2 cellular contexts compared by ENCODE assay signal in the genomic region with DNA sequence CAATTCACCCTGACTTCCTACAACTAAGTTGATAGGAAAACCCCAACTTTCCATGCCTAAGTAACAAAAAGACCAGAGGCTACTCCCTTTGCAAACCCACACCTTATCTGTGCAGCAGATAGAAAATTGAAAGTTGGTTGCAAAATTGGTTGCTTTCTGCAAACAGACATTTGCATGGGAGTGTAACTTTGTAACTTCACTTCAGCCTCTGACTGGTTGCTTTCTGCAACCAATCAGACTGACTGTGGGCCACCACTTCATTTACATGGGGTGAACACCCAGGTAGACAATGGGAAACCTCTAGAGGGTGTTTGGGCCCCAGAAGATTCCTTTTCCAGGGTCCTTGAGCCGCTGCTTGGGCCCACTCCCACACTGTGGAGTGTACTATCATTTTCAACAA.
TF ChIP-seq lines count a peak whose summit lies in the region.

No MANE protein-coding gene starts in this region.

TF ChIP-seq in WTC11, 78 proteins besides CTCF, POLR2A, EP300 and RAD21 (continues in another document):
- TF ChIP-seq ATF6 (CRISPR knock-in tag; IDR thresholded peaks at IDR 0.05) (no peak), IRF2 (CRISPR knock-in tag; IDR thresholded peaks at IDR 0.05; ENCODE audit: borderline replicate concordance, low read depth) (no peak), KAT7 (CRISPR knock-in tag; IDR thresholded peaks at IDR 0.05; ENCODE audit: borderline replicate concordance) (no peak), ATF1 (CRISPR knock-in tag; IDR thresholded peaks at IDR 0.05) (no peak), ZNF281 (CRISPR knock-in tag; IDR thresholded peaks at IDR 0.05) (no peak), SP1 (CRISPR knock-in tag; conservative IDR thresholded peaks at IDR 0.05) (no peak), E2F1 (CRISPR knock-in tag; IDR thresholded peaks at IDR 0.05) (no peak), ZNF317 (CRISPR knock-in tag; IDR thresholded peaks at IDR 0.05; ENCODE audit: borderline replicate concordance, low read depth) (no peak), ZMAT4 (CRISPR knock-in tag; IDR thresholded peaks at IDR 0.05) (no peak), MYBL2 (CRISPR knock-in tag; IDR thresholded peaks at IDR 0.05) (no peak), FOXP4 (CRISPR knock-in tag; IDR thresholded peaks at IDR 0.05) (no peak), MXD4 (CRISPR knock-in tag; IDR thresholded peaks at IDR 0.05; ENCODE audit: borderline replicate concordance) (no peak)
- TF ChIP-seq, protein P1, sequence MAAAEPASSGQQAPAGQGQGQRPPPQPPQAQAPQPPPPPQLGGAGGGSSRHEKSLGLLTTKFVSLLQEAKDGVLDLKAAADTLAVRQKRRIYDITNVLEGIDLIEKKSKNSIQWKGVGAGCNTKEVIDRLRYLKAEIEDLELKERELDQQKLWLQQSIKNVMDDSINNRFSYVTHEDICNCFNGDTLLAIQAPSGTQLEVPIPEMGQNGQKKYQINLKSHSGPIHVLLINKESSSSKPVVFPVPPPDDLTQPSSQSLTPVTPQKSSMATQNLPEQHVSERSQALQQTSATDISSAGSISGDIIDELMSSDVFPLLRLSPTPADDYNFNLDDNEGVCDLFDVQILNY (CRISPR knock-in tag; IDR thresholded peaks at IDR 0.05): no peak
- TF ChIP-seq, protein P2, sequence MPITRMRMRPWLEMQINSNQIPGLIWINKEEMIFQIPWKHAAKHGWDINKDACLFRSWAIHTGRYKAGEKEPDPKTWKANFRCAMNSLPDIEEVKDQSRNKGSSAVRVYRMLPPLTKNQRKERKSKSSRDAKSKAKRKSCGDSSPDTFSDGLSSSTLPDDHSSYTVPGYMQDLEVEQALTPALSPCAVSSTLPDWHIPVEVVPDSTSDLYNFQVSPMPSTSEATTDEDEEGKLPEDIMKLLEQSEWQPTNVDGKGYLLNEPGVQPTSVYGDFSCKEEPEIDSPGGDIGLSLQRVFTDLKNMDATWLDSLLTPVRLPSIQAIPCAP (CRISPR knock-in tag; IDR thresholded peaks at IDR 0.05): no peak

TF ChIP-seq in GM23338, 12 proteins besides CTCF, POLR2A, EP300 and RAD21 (continued from another document):
- TF ChIP-seq ZNF462 (CRISPR knock-in tag; IDR thresholded peaks at IDR 0.05): no peak
- TF ChIP-seq, protein P3, sequence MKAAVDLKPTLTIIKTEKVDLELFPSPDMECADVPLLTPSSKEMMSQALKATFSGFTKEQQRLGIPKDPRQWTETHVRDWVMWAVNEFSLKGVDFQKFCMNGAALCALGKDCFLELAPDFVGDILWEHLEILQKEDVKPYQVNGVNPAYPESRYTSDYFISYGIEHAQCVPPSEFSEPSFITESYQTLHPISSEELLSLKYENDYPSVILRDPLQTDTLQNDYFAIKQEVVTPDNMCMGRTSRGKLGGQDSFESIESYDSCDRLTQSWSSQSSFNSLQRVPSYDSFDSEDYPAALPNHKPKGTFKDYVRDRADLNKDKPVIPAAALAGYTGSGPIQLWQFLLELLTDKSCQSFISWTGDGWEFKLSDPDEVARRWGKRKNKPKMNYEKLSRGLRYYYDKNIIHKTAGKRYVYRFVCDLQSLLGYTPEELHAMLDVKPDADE (IDR thresholded peaks at IDR 0.05): no peak
- no peak for TF ChIP-seq ZNF331 (CRISPR knock-in tag; IDR thresholded peaks at IDR 0.05; ENCODE audit: low read depth)
- no peak for TF ChIP-seq JUNB (IDR thresholded peaks at IDR 0.05; ENCODE audit: unreplicated experiment)
- TF ChIP-seq CREB1 (CRISPR knock-in tag; IDR thresholded peaks at IDR 0.05; ENCODE audit: low read depth): no peak
TF ChIP-seq in GM23338: peak in this region for 0.
